Comparison of ENCODE assay signal across 13 cellular contexts in the genomic region with DNA sequence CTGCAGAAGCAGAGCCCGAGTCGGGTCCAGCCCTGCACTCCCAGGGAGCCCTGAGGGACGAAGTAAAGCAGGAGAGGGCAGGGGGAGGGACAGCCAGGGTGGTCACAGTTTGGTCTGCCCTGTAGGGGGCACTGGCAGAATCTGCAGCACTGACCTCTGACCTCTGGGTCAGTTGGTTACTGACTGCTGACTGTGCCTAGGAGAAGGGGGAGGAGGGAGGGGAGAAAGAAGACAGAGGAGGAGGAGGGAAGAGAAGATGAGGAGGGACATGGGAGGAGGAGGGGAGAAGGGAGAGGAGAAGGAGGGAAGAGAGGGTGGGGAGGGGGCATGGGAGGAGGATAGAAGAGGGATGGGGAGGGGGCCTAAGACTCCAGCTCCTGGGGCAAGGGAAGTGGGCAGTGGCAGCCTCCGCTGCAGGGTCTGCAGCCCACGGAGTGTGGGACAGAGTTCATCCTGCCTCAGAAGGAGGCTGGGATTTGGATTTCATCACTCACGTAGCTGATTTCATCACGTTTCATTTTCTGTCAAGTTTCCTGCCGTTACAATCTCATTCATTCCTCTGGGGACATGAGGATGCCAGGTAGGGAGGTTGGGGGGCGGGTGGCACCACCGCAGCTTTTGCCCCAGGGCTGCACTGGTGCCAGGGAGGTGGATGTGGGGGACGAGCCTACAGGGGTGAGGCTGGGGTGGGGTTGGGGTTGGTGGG. TPM values are rescaled to one million over a fixed set of nuclear protein-coding genes. Genes with fewer than 3 reads are reported as not detected.
DNase-seq lines count a peak whose midpoint lies in the region; ATAC-seq, FAIRE-seq and TF ChIP-seq lines count a peak whose summit lies in the region.
"Had no signal": no experiment of that assay in that cellular context is flagged by ENCODE, and none has a peak within 500 bp of the region (broad histone marks: within the 10 kb centered on the region; RNA-seq: fewer than 3 reads in every experiment).

No MANE protein-coding gene starts in this region.

- DNase-seq in A549 (ENCODE audit: low read depth in 1 of 2, low spot score in 1 of 2) (peak; percentile 31 to 41), ecto neural progenitor cell (ENCODE audit: low spot score) (peak; percentile 78), small intestine (no peak), activated gamma-delta T cell (lab: John Stamatoyannopoulos, UW) (no peak)
- no peak for DNase-seq in stimulated activated CD4-positive, alpha-beta T cell treated with anti-CD3 and anti-CD28 coated beads, Interleukin-2, amount 100 ng/mL, for 24 hours
- DNase-seq: activated naive CD4-positive, alpha-beta T cell treated with anti-CD3 and anti-CD28 coated beads, Interleukin-2, amount 10 ng/mL, durations not matched to agents 7 days and 5 days; CD4-positive, alpha-beta memory T cell; left lung; NCI-H2029; T1000 had no signal

- no peaks in the 10 kb centered on the region for H3F3A ChIP-seq in OCI-LY1 (ENCODE audit: insufficient read depth, low read length)

- H4K20me1 ChIP-seq in OCI-LY1 (ENCODE audit: insufficient read depth, low read length), result no peaks in the 10 kb centered on the region

- H3K36me3 ChIP-seq in OCI-LY1 (ENCODE audit: insufficient read depth, low read length) (no peaks in the 10 kb centered on the region), small intestine (ENCODE audit: control insufficient read depth in 2 of 2, insufficient read depth in 2 of 2, low read length in 2 of 2) (no peaks in the 10 kb centered on the region)
- H3K36me3 ChIP-seq: left lung had no signal

- peaks cover 9% of the 10 kb centered on the region for H3K27me3 ChIP-seq in OCI-LY1 (ENCODE audit: insufficient read depth, low read length)
- H3K27me3 ChIP-seq in small intestine (ENCODE audit: control insufficient read depth in 2 of 2, insufficient read depth in 2 of 2, low read length in 2 of 2), result peaks cover 0 to 3% of the 10 kb centered on the region in 2 donors
- H3K27me3 ChIP-seq: left lung had no signal

- H2AFZ ChIP-seq in OCI-LY1 (ENCODE audit: low read length), result no peak overlapping the region

- peak overlapping the region; percentile 29; the same call in 2 of the 3 replicates for H3K4me3 ChIP-seq in A549
- no peak overlapping the region for H3K4me3 ChIP-seq in GM12875 (ENCODE audit: low read depth, low read length)
- H3K4me3 ChIP-seq in OCI-LY1 (ENCODE audit: low read depth, low read length, poor library complexity, severe bottlenecking), result no peak overlapping the region
- no peak overlapping the region for H3K4me3 ChIP-seq in small intestine (ENCODE audit: low read depth in 1 of 2, low read length in 2 of 2)
- H3K4me3 ChIP-seq: left lung had no signal

- H3K27ac ChIP-seq in A549, result peak overlapping the region; percentile 91 to 95
- H3K27ac ChIP-seq in OCI-LY1 (ENCODE audit: low read depth, low read length, poor library complexity, severe bottlenecking), result no peak overlapping the region
- H3K27ac ChIP-seq in small intestine (ENCODE audit: low read depth in 1 of 2, low read length in 1 of 2), result no peak overlapping the region
- H3K27ac ChIP-seq: left lung had no signal

- FAIRE-seq in A549 (lab: Jason Lieb, UNC), result no peak
- no peak for FAIRE-seq in small intestine (lab: Jason Lieb, UNC)

- no peaks in the 10 kb centered on the region for H3K9me2 ChIP-seq in OCI-LY1 (ENCODE audit: low read depth, low read length)

- no peak for TF ChIP-seq EP300 in A549 (IDR thresholded peaks at IDR 0.05)

- peak overlapping the region; percentile 81 for H3K4me2 ChIP-seq in A549
- no peak overlapping the region for H3K4me2 ChIP-seq in OCI-LY1 (ENCODE audit: low read length)

- no peak overlapping the region for H3K9ac ChIP-seq in OCI-LY1 (ENCODE audit: low read length)

- no peak for TF ChIP-seq POLR2A in A549 (IDR thresholded peaks at IDR 0.05; ENCODE audit: low read length)

- TF ChIP-seq CTCF in A549 (IDR thresholded peaks at IDR 0.05) (0 out of 3 replicates have a peak, but pooled peaks have one; percentile 7), GM12875 (IDR thresholded peaks at IDR 0.05; ENCODE audit: borderline replicate concordance, insufficient read depth, low read depth, low read length) (0 out of 2 replicates have a peak, but pooled peaks have one; percentile 1), OCI-LY1 (IDR thresholded peaks at IDR 0.05; ENCODE audit: low read length) (0 out of 2 replicates have a peak, but pooled peaks have one; percentile 8)

- H3K79me2 ChIP-seq in OCI-LY1 (ENCODE audit: insufficient read depth, low read length), result no peaks in the 10 kb centered on the region

- H3K4me1 ChIP-seq in A549, result peaks cover 69% of the 10 kb centered on the region
- no peaks in the 10 kb centered on the region for H3K4me1 ChIP-seq in OCI-LY1 (ENCODE audit: insufficient read depth, low read length, severe bottlenecking)
- H3K4me1 ChIP-seq in small intestine (ENCODE audit: control insufficient read depth in 2 of 2, insufficient read depth in 1 of 2, low read depth in 1 of 2, low read length in 1 of 2), result no peaks in the 10 kb centered on the region

- POLR2A ChIA-PET in A549 (lab: Yijun Ruan, JAX), result no interaction called here

- H3K9me3 ChIP-seq in A549, result no peaks in the 10 kb centered on the region
- no peaks in the 10 kb centered on the region for H3K9me3 ChIP-seq in OCI-LY1 (ENCODE audit: low read length)
- no peaks in the 10 kb centered on the region for H3K9me3 ChIP-seq in small intestine (ENCODE audit: control insufficient read depth, low read depth)
- H3K9me3 ChIP-seq: left lung had no signal

- ATAC-seq in A549 (no peak), GM21515 (IDR thresholded peaks at IDR 0.05; ENCODE audit: unreplicated experiment) (no peak)
- ATAC-seq: left lung had no signal

- TF ChIP-seq RAD21 in A549 (conservative IDR thresholded peaks at IDR 0.05 in 1 of 2, IDR thresholded peaks at IDR 0.05 in 1 of 2), result no peak

- CTCF ChIA-PET in A549 (lab: Yijun Ruan, JAX), result interaction anchor here (0.9 to 1.4 kb wide), 6 partner anchors 17 to 68 kb away, joined by 3 to 6 read pairs (median 4); no protein-coding TSS in a partner anchor

- WGBS in A549 (ENCODE audit: missing lambda C conversion rate), result 36% methylated on average over 9 of the region's 11 CpGs
- WGBS in small intestine, 3 donors, result 70 to 74% (median 72%) methylated on average over 11 of the region's 11 CpGs

TF ChIP-seq in A549, 52 proteins besides CTCF, POLR2A, EP300 and RAD21:
- TF ChIP-seq, protein P1, sequence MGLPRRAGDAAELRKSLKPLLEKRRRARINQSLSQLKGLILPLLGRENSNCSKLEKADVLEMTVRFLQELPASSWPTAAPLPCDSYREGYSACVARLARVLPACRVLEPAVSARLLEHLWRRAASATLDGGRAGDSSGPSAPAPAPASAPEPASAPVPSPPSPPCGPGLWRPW (IDR thresholded peaks at IDR 0.05), result 0 out of 2 replicates have a peak, but pooled peaks have one; percentile 39
- peak; percentile 85 to 87 for TF ChIP-seq CEBPB (IDR thresholded peaks at IDR 0.05)
- TF ChIP-seq HEYL (CRISPR knock-in tag; IDR thresholded peaks at IDR 0.05), result no peak
- TF ChIP-seq CHD2 (IDR thresholded peaks at IDR 0.05; ENCODE audit: low read length, partially characterized antibody), result no peak
- TF ChIP-seq KDM5A (IDR thresholded peaks at IDR 0.05), result no peak
- TF ChIP-seq, protein P2, sequence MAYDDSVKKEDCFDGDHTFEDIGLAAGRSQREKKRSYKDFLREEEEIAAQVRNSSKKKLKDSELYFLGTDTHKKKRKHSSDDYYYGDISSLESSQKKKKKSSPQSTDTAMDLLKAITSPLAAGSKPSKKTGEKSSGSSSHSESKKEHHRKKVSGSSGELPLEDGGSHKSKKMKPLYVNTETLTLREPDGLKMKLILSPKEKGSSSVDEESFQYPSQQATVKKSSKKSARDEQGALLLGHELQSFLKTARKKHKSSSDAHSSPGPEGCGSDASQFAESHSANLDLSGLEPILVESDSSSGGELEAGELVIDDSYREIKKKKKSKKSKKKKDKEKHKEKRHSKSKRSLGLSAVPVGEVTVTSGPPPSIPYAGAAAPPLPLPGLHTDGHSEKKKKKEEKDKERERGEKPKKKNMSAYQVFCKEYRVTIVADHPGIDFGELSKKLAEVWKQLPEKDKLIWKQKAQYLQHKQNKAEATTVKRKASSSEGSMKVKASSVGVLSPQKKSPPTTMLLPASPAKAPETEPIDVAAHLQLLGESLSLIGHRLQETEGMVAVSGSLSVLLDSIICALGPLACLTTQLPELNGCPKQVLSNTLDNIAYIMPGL (CRISPR knock-in tag; IDR thresholded peaks at IDR 0.05; ENCODE audit: borderline replicate concordance), result no peak
TF ChIP-seq in A549: peak in this region for 2.

RNA-seq across cellular contexts. Expression of gene FLRT1, which starts 55.2 kb away (rescaled TPM):
- polyA plus RNA-seq in A549 (2011; rRNA removed) (0.28 and 0.31 TPM in 2 replicates), A549 (2017; fragmentation: RNase III; extraction: RNeasy Plus Mini Kit Qiagen cat#74134 plus additional on column Dnase treatment) (0.07 to 0.13 TPM (median 0.10 TPM) in 3 replicates), small intestine (under 1 TPM in 1 of 3 donors, not detected in 2; 0.43 TPM)
- polyA plus RNA-seq in A549 (2012; cell fraction: cytosol; rRNA removed), result 0.08 and 0.10 TPM in 2 replicates
- 0.02 and 0.10 TPM in 2 replicates for polyA plus RNA-seq in A549 (2012; cell fraction: nucleus; rRNA removed)
- 0.58 and 0.73 TPM in 2 replicates for polyA minus RNA-seq in A549 (2011; rRNA and poly(A)+ RNA removed)
- polyA plus RNA-seq: CD4-positive, alpha-beta memory T cell had no signal

Comparison
In these comparisons a context has a peak if more than half of its experiments do, and no peak if none do; other contexts are left out.
1. DNase-seq: peak in A549 (2 of 2) and ecto neural progenitor cell (single experiment); none in stimulated activated CD4-positive, alpha-beta T cell treated with anti-CD3 and anti-CD28 coated beads, Interleukin-2, amount 100 ng/mL, for 24 hours (0 of 2), small intestine (single experiment) and activated gamma-delta T cell (single experiment).
2. H3K27ac ChIP-seq: peak in A549 (2 of 2); none in OCI-LY1 (single experiment) and small intestine (0 of 2).
3. Peak in every context shown above with its lines, with median percentiles within 50 percentile points of each other: CTCF ChIP-seq.